ENCODE assay signal across 18 cellular contexts in the genomic region with DNA sequence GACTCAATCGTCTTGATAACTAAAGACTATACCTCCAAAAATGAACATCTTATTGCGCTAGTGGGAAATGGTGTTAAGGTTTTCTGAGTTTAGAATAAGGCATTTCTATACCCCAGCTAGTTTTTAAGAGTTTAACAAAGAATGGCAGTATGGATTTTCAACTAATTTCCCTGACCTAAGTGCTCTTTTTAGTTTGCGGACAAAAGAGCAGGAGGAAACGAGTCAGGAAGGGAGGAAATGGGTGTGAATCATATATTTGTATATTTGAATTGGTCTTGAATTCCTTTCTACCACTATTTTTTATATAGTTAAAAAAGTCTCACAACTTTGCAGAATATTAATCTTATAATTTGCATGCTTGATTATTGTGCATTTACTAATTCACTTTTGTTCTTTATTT.
"Had no signal": no experiment of that assay in that cellular context is flagged by ENCODE, and none has a peak within 500 bp of the region (broad histone marks: within the 10 kb centered on the region; RNA-seq: fewer than 3 reads in every experiment).

No MANE protein-coding gene starts in this region.

- H3K9me3 ChIP-seq: colonic mucosa, neutrophil had no signal

- H3K36me3 ChIP-seq: colonic mucosa, left lung, neutrophil had no signal

- H3K4me1 Mint-ChIP-seq: natural killer cell; stimulated activated memory B cell treated with anti-CD40 and anti-IgM and Interleukin-4, amounts not matched to agents 10 μg/mL and 1 μg/mL and 100 μg/mL, for 72 hours had no signal

- H3K27me3 Mint-ChIP-seq: activated B cell treated with CpG ODN at 0.5 μM for 24 hours; activated CD8-positive, alpha-beta T cell treated with anti-CD3 and anti-CD28 coated beads for 36 hours; stimulated activated memory B cell treated with anti-CD40 and anti-IgM and Interleukin-4, amounts not matched to agents 10 μg/mL and 1 μg/mL and 100 μg/mL, for 72 hours had no signal

- H3K36me3 Mint-ChIP-seq: natural killer cell; stimulated activated memory B cell treated with anti-CD40 and anti-IgM and Interleukin-4, amounts not matched to agents 10 μg/mL and 1 μg/mL and 100 μg/mL, for 72 hours had no signal

- H3K4me3 Mint-ChIP-seq: activated B cell treated with CpG ODN at 0.5 μM for 24 hours; activated CD8-positive, alpha-beta T cell treated with anti-CD3 and anti-CD28 coated beads for 36 hours; activated T-cell treated with anti-CD3 and anti-CD28 coated beads, Interleukin-2, amount 50 U/mL, for 4 hours; natural killer cell; stimulated activated memory B cell treated with anti-CD40 and anti-IgM and Interleukin-4, amounts not matched to agents 10 μg/mL and 1 μg/mL and 100 μg/mL, for 72 hours had no signal

- H3K4me1 ChIP-seq: colonic mucosa, left lung had no signal

- H3K27ac ChIP-seq: colonic mucosa, hepatocyte, left lung, neutrophil had no signal

- DNase-seq: activated B cell treated with CpG ODN at 0.5 μM for 24 hours; activated CD4-positive, alpha-beta T cell treated with anti-CD3 and anti-CD28 coated beads for 48 hours; activated CD8-positive, alpha-beta T cell treated with anti-CD3 and anti-CD28 coated beads for 36 hours; activated gamma-delta T cell; activated T-cell treated with anti-CD3 and anti-CD28 coated beads, Interleukin-2, amount 50 U/mL, for 4 hours; central memory CD4-positive, alpha-beta T cell; colonic mucosa; effector CD4-positive, alpha-beta T cell; kidney; left lung; natural killer cell; retina; stimulated activated CD4-positive, alpha-beta T cell treated with anti-CD3 and anti-CD28 coated beads, Interleukin-2, amount 100 ng/mL, for 48 hours; T-helper 2 cell had no signal

- H3K9me3 Mint-ChIP-seq: activated B cell treated with CpG ODN at 0.5 μM for 24 hours; activated CD8-positive, alpha-beta T cell treated with anti-CD3 and anti-CD28 coated beads for 36 hours; stimulated activated memory B cell treated with anti-CD40 and anti-IgM and Interleukin-4, amounts not matched to agents 10 μg/mL and 1 μg/mL and 100 μg/mL, for 72 hours had no signal

- ATAC-seq: activated CD8-positive, alpha-beta T cell treated with anti-CD3 and anti-CD28 coated beads for 36 hours; activated naive CD4-positive, alpha-beta T cell treated with anti-CD3 and anti-CD28 coated beads, Interleukin-2, amount 50 U/mL, for 72 hours; activated T-cell treated with anti-CD3 and anti-CD28 coated beads, Interleukin-2, amount 50 U/mL, for 4 hours; left lung; natural killer cell; stimulated activated memory B cell treated with anti-CD40 and anti-IgM and Interleukin-4, amounts not matched to agents 10 μg/mL and 1 μg/mL and 100 μg/mL, for 72 hours had no signal

- H3K27me3 ChIP-seq: colonic mucosa, hepatocyte, left lung, neutrophil had no signal

- H3K4me3 ChIP-seq: colonic mucosa, hepatocyte, left lung had no signal

- H3K27ac Mint-ChIP-seq: activated B cell treated with CpG ODN at 0.5 μM for 24 hours; activated CD8-positive, alpha-beta T cell treated with anti-CD3 and anti-CD28 coated beads for 36 hours; activated naive CD4-positive, alpha-beta T cell treated with anti-CD3 and anti-CD28 coated beads, Interleukin-2, amount 50 U/mL, for 72 hours; natural killer cell; stimulated activated memory B cell treated with anti-CD40 and anti-IgM and Interleukin-4, amounts not matched to agents 10 μg/mL and 1 μg/mL and 100 μg/mL, for 72 hours had no signal
